In the genomic region with DNA sequence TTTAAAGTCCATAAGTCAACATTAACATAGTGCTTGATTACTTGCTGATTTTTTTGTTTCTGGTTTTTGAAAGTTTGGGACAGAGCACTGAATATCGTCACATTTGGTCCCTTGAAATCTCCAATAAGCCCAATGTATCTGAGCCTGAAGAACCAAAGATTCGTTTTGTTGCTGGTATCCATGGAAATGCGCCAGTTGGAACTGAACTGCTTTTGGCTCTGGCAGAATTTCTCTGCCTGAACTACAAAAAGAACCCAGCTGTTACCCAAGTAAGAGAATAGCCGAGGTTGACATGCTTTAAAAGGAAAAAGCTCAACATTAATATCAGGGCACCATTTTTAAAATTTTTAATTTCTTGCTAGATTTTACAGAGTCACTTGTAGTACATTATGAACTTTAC, we compare ENCODE assay signal across 1 cellular context.
TF ChIP-seq lines count a peak whose summit lies in the region.

No MANE protein-coding gene starts in this region.

TF ChIP-seq in HepG2, 621 proteins besides CTCF, POLR2A, EP300 and RAD21 (continued from another document):
- TF ChIP-seq, protein P1, sequence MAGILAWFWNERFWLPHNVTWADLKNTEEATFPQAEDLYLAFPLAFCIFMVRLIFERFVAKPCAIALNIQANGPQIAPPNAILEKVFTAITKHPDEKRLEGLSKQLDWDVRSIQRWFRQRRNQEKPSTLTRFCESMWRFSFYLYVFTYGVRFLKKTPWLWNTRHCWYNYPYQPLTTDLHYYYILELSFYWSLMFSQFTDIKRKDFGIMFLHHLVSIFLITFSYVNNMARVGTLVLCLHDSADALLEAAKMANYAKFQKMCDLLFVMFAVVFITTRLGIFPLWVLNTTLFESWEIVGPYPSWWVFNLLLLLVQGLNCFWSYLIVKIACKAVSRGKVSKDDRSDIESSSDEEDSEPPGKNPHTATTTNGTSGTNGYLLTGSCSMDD (CRISPR knock-in tag; IDR thresholded peaks at IDR 0.05): no peak
